ENCODE assay signal across 2 cellular contexts in genomic region chr17:40099627-40100418, GRCh38.
TF ChIP-seq lines count a peak whose summit lies in the region.

No MANE protein-coding gene starts in this region.

TF ChIP-seq in A549, 52 proteins besides CTCF, POLR2A, EP300 and RAD21 (continued from another document):
- no peak for TF ChIP-seq ZNF302 (CRISPR knock-in tag; IDR thresholded peaks at IDR 0.05)

TF ChIP-seq in HCT116, 20 proteins besides CTCF, POLR2A, EP300 and RAD21:
- TF ChIP-seq, protein P1, sequence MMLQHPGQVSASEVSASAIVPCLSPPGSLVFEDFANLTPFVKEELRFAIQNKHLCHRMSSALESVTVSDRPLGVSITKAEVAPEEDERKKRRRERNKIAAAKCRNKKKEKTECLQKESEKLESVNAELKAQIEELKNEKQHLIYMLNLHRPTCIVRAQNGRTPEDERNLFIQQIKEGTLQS (IDR thresholded peaks at IDR 0.05): no peak
- TF ChIP-seq SP1 (IDR thresholded peaks at IDR 0.05; ENCODE audit: low read depth) (no peak), JUND (IDR thresholded peaks at IDR 0.05) (no peak), SIN3A (IDR thresholded peaks at IDR 0.05; ENCODE audit: low read depth) (no peak), YY1 (IDR thresholded peaks at IDR 0.05; ENCODE audit: extremely low read depth, insufficient replicate concordance, low read depth, low read length) (no peak)
- TF ChIP-seq, protein P2, sequence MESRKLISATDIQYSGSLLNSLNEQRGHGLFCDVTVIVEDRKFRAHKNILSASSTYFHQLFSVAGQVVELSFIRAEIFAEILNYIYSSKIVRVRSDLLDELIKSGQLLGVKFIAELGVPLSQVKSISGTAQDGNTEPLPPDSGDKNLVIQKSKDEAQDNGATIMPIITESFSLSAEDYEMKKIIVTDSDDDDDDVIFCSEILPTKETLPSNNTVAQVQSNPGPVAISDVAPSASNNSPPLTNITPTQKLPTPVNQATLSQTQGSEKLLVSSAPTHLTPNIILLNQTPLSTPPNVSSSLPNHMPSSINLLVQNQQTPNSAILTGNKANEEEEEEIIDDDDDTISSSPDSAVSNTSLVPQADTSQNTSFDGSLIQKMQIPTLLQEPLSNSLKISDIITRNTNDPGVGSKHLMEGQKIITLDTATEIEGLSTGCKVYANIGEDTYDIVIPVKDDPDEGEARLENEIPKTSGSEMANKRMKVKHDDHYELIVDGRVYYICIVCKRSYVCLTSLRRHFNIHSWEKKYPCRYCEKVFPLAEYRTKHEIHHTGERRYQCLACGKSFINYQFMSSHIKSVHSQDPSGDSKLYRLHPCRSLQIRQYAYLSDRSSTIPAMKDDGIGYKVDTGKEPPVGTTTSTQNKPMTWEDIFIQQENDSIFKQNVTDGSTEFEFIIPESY (IDR thresholded peaks at IDR 0.05; ENCODE audit: extremely low read depth, insufficient replicate concordance, low read length): no peak
TF ChIP-seq in HCT116: peak in this region for 0.
